8 cellular contexts compared by ENCODE assay signal in the genomic region with DNA sequence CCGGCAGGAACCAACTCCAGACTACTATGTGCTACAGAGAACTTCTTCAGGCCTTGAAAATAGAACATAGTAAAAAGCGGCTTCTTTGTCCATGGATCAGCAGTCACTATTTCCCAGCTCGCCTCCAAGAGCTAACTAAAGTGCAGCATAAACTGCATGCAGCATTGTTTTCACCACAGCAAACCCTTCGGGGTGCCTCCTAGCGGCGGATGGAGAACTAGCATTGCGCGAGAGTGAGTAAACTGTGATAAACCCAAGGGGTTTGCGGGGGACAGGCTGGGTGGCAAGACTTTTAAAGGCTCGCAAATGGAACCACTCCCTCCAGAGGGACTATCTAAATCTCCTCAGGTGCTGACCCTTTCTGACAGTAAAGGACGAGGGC. TPM values are rescaled to one million over a fixed set of nuclear protein-coding genes. Genes with fewer than 3 reads are reported as not detected.
DNase-seq lines count a peak whose midpoint lies in the region; ATAC-seq, FAIRE-seq and TF ChIP-seq lines count a peak whose summit lies in the region.

No MANE protein-coding gene starts in this region.

- H3K4me3 ChIP-seq in HepG2 (replicated peaks in 1 of 3; ENCODE audit: insufficient read depth in 1 of 3, low read depth in 2 of 3, low read length in 3 of 3) (no peak overlapping the region), tibial artery (peak overlapping the region; percentile 25 to 46), spleen (peak overlapping the region in 4 of 8 donors; percentile 19 to 58 (median 25))

- no TSS peak for BruUV-seq in HepG2 (replicated peaks; lab: Mats Ljungman, UMichigan)

- no peaks in the 10 kb centered on the region for H3K9me3 ChIP-seq in HepG2 (ENCODE audit: low read length)
- no peaks in the 10 kb centered on the region for H3K9me3 ChIP-seq in tibial artery
- peaks cover 0 to 7% (median 0%) of the 10 kb centered on the region in 8 donors for H3K9me3 ChIP-seq in spleen

- intact Hi-C loops in HepG2 (cut with micrococcal nuclease; ENCODE audit: unreplicated experiment) (no loop called here), tibial artery (cut with DNase I; ENCODE audit: low total_unique reads) (no loop called here), spleen (cut with DNase I; ENCODE audit: low total_unique reads) (no loop called here)

- H3K4me1 ChIP-seq in HepG2 (ENCODE audit: insufficient read depth, low read length), result no peaks in the 10 kb centered on the region
- peaks cover 0 to 13% (median 9%) of the 10 kb centered on the region in 4 donors for H3K4me1 ChIP-seq in tibial artery
- peaks cover 0 to 16% (median 6%) of the 10 kb centered on the region in 6 donors for H3K4me1 ChIP-seq in spleen

- no peak for TF ChIP-seq EP300 in Ishikawa (IDR thresholded peaks at IDR 0.05; ENCODE audit: borderline replicate concordance)
- no peak for TF ChIP-seq EP300 in HepG2 (IDR thresholded peaks at IDR 0.05; ENCODE audit: low read depth in 2 of 2, low read length in 2 of 2)
- no peak for TF ChIP-seq EP300 in HepG2 (CRISPR knock-in tag; IDR thresholded peaks at IDR 0.05; ENCODE audit: borderline replicate concordance)

- in situ Hi-C loops in T47D (cut with HindIII; ENCODE audit: low pct_unique_long_range_greater_than_20kb, low sequenced_read_pairs) (no loop called here), HepG2 (cut with HindIII; ENCODE audit: extremely low pct_ligation_motif_present, low pct_unique_long_range_greater_than_20kb) (no loop called here)

- no peaks in the 10 kb centered on the region for H3K79me2 ChIP-seq in HepG2 (ENCODE audit: insufficient read depth, low read length)

- TF ChIP-seq POLR2A in HepG2 (IDR thresholded peaks at IDR 0.05; ENCODE audit: insufficient read depth in 1 of 2, low read depth in 2 of 2, low read length in 2 of 2), result no peak
- TF ChIP-seq POLR2A in spleen (IDR thresholded peaks at IDR 0.05), result no peak

- peak; percentile 80 for ATAC-seq in HepG2
- no peak for ATAC-seq in left lobe of liver

- WGBS in HepG2 (ENCODE audit: low lambda C conversion rate), result 24% methylated on average over 11 of the region's 11 CpGs
- WGBS in spleen, 5 donors, result 15 to 28% (median 19%) methylated on average over 11 of the region's 11 CpGs

- H3K27ac ChIP-seq in HepG2 (ENCODE audit: extremely low read length, insufficient read depth, low read length) (no peak overlapping the region), tibial artery (no peak overlapping the region), spleen (no peak overlapping the region)

- peak; percentile 77 for DNase-seq in ELF-1 (ENCODE audit: low read depth, low spot score)
- peak; percentile 13 to 34 for DNase-seq in T47D (ENCODE audit: low read depth in 1 of 2, low spot score in 1 of 2)
- DNase-seq in HepG2 (ENCODE audit: low spot score), result peak; percentile 15
- peak in 1 of 2 donors; percentile 48 for DNase-seq in tibial artery
- DNase-seq in DMS153 treated with DMSO at 0.1 percent for 48 hours (lab: John Stamatoyannopoulos, UW; ENCODE audit: unreplicated experiment), result no peak
- no peak for DNase-seq in left lobe of liver (ENCODE audit: low spot score)
- DNase-seq in spleen, result no peak

- no peak overlapping the region for H3K9ac ChIP-seq in HepG2 (ENCODE audit: insufficient read depth, low read depth, low read length)

- POLR2A ChIA-PET in HepG2 (lab: Yijun Ruan, JAX), result no interaction called here

- H3K36me3 ChIP-seq in HepG2 (replicated peaks in 1 of 2; ENCODE audit: control insufficient read depth in 1 of 2, insufficient read depth in 2 of 2, low read length in 2 of 2) (no peaks in the 10 kb centered on the region), tibial artery (no peaks in the 10 kb centered on the region), spleen (no peaks in the 10 kb centered on the region)

- no peaks in the 10 kb centered on the region for H4K20me1 ChIP-seq in HepG2 (ENCODE audit: insufficient read depth, low read length)

- FAIRE-seq in HepG2 (lab: Jason Lieb, UNC), result no peak

- H2AFZ ChIP-seq in HepG2 (ENCODE audit: low read length), result no peak overlapping the region

- CTCF ChIA-PET in HepG2 (lab: Yijun Ruan, JAX; ENCODE audit: low intra/inter-chr PET ratio, low total read pairs), result no interaction called here

- peak; percentile 44 for TF ChIP-seq RAD21 in Ishikawa (IDR thresholded peaks at IDR 0.05; ENCODE audit: low read depth)
- no peak for TF ChIP-seq RAD21 in HepG2 (CRISPR knock-in tag; IDR thresholded peaks at IDR 0.05)

- no peak overlapping the region for H3K4me2 ChIP-seq in HepG2 (ENCODE audit: low read depth, low read length)

- TF ChIP-seq CTCF in HepG2 (CRISPR knock-in tag; IDR thresholded peaks at IDR 0.05) (peak; percentile 48), tibial artery (IDR thresholded peaks at IDR 0.05) (peak; percentile 24 to 43), spleen (IDR thresholded peaks at IDR 0.05 in 8 of 11, conservative IDR thresholded peaks at IDR 0.05 in 3 of 11) (peak in 5 of 11 experiments; percentile 12 to 46 (median 32))

- H3K27me3 ChIP-seq in HepG2 (ENCODE audit: control insufficient read depth in 1 of 2, insufficient read depth in 2 of 2, low read length in 2 of 2), result peaks cover 0 to 9% of the 10 kb centered on the region in 2 experiments; a peak in 3 of 5 replicates
- H3K27me3 ChIP-seq in tibial artery, result peaks cover 0 to 24% of the 10 kb centered on the region in 2 donors
- peaks cover 0 to 51% (median 14%) of the 10 kb centered on the region in 7 donors for H3K27me3 ChIP-seq in spleen (replicated peaks in 1 of 7)

TF ChIP-seq in Ishikawa, 13 proteins besides CTCF, POLR2A, EP300 and RAD21 (continues in another document):
- TF ChIP-seq CREB1 (IDR thresholded peaks at IDR 0.05; ENCODE audit: low read depth), result no peak

TF ChIP-seq in HepG2, 621 proteins besides CTCF, POLR2A, EP300 and RAD21:
- TF ChIP-seq ARNTL (CRISPR knock-in tag; IDR thresholded peaks at IDR 0.05), result no peak
- TF ChIP-seq ZNF343 (CRISPR knock-in tag; IDR thresholded peaks at IDR 0.05), result no peak
- no peak for TF ChIP-seq RARG (CRISPR knock-in tag; IDR thresholded peaks at IDR 0.05; ENCODE audit: low read depth)
- no peak for TF ChIP-seq ZSCAN25 (CRISPR knock-in tag; IDR thresholded peaks at IDR 0.05)
- TF ChIP-seq RFXANK (CRISPR knock-in tag; IDR thresholded peaks at IDR 0.05), result no peak
- no peak for TF ChIP-seq ZNF383 (CRISPR knock-in tag; IDR thresholded peaks at IDR 0.05; ENCODE audit: borderline replicate concordance)
- no peak for TF ChIP-seq ZNF891 (CRISPR knock-in tag; IDR thresholded peaks at IDR 0.05)

RNA-seq across cellular contexts. Expression of gene SGCG, which starts 21.6 kb away (rescaled TPM):
- total RNA-seq in HepG2 (2016; rRNA removed; fragmentation: Illumina TruSeq; extraction: Trizol), result not detected in 2 replicates
- not detected in 2 replicates for total RNA-seq in HepG2 (2016; cell fraction: cytosol; rRNA removed; fragmentation: Illumina TruSeq; extraction: Trizol; ENCODE audit: low read depth)
- total RNA-seq in HepG2 (2016; cell fraction: insoluble cytoplasmic fraction; rRNA removed; fragmentation: Illumina TruSeq; extraction: Trizol), result not detected in 2 replicates
- not detected in 2 replicates for total RNA-seq in HepG2 (2016; cell fraction: membrane; rRNA removed; fragmentation: Illumina TruSeq; extraction: Trizol)
- not detected in 2 replicates for total RNA-seq in HepG2 (2016; cell fraction: nucleus; rRNA removed; fragmentation: Illumina TruSeq; extraction: Trizol)
- not detected in 2 replicates for polyA plus RNA-seq in HepG2 (2011; rRNA removed)
- not detected in 2 replicates for polyA plus RNA-seq in HepG2 (2011; cell fraction: cytosol; rRNA removed)
- polyA plus RNA-seq in HepG2 (2011; cell fraction: nucleus; rRNA removed), result not detected in 2 replicates
- polyA plus RNA-seq in HepG2 (2012), result not detected in 2 replicates
- not detected in 2 replicates for polyA plus RNA-seq in HepG2 (2016; cell fraction: cytosol; fragmentation: Illumina TruSeq; extraction: Trizol; ENCODE audit: low read depth)
- polyA plus RNA-seq in HepG2 (2016; cell fraction: insoluble cytoplasmic fraction; fragmentation: Illumina TruSeq; extraction: Trizol; ENCODE audit: low read depth), result not detected in 2 replicates
- polyA plus RNA-seq in HepG2 (2016; cell fraction: membrane; fragmentation: Illumina TruSeq; extraction: Trizol; ENCODE audit: low read depth), result not detected in 2 replicates
- polyA plus RNA-seq in HepG2 (2016; cell fraction: nucleus; fragmentation: Illumina TruSeq; extraction: Trizol; ENCODE audit: insufficient read depth, low read depth), result not detected in 2 replicates
- not detected in 2 replicates for polyA minus RNA-seq in HepG2 (2011; rRNA and poly(A)+ RNA removed; ENCODE audit: low replicate concordance)
- not detected in 2 replicates for polyA minus RNA-seq in HepG2 (2011; cell fraction: cytosol; rRNA and poly(A)+ RNA removed)
- polyA minus RNA-seq in HepG2 (2011; cell fraction: nucleus; rRNA and poly(A)+ RNA removed), result not detected in 2 replicates
- total RNA-seq in left lobe of liver, result not detected
- not detected for total RNA-seq in spleen
- polyA plus RNA-seq in spleen, result not detected

Comparison
In these comparisons a context has a peak if more than half of its experiments do, and no peak if none do; other contexts are left out.
1. DNase-seq: peak in ELF-1 (single experiment), T47D (2 of 2) and HepG2 (single experiment); none in DMS153 treated with DMSO at 0.1 percent for 48 hours (single experiment), left lobe of liver (single experiment) and spleen (single experiment).
2. H3K4me3 ChIP-seq: peak in tibial artery (2 of 2); none in HepG2 (0 of 3).